13 cellular contexts compared by ENCODE assay signal in genomic region chr19:40512473-40513344, GRCh38. TPM values are rescaled to one million over a fixed set of nuclear protein-coding genes. Genes with fewer than 3 reads are reported as not detected.
DNase-seq lines count a peak whose midpoint lies in the region; TF ChIP-seq lines count a peak whose summit lies in the region.
"Had no signal": no experiment of that assay in that cellular context is flagged by ENCODE, and none has a peak within 500 bp of the region (broad histone marks: within the 10 kb centered on the region; RNA-seq: fewer than 3 reads in every experiment).

No MANE protein-coding gene starts in this region.

- POLR2A ChIA-PET in OCI-LY7 (lab: Charles Lee) = no interaction called here

- no TSS peak for BruUV-seq in OCI-LY7 (replicated peaks; lab: Mats Ljungman, UMichigan)

- H3K27ac ChIP-seq in esophagus muscularis mucosa (replicated peaks in 1 of 4) (no peak overlapping the region), osteoblast (ENCODE audit: low read depth, low read length) (no peak overlapping the region), OCI-LY7 (ENCODE audit: low read depth, low read length, poor library complexity, severe bottlenecking) (no peak overlapping the region)
- H3K27ac ChIP-seq: Peyer's patch, uterus had no signal

- WGBS in esophagus muscularis mucosa = 18% methylated on average over 9 of the region's 105 CpGs

- no peak overlapping the region for H2AFZ ChIP-seq in osteoblast (ENCODE audit: low read length)
- no peak overlapping the region for H2AFZ ChIP-seq in OCI-LY7 (ENCODE audit: low read length)

- peak overlapping the region; percentile 28 to 41 (median 34) for H3K4me3 ChIP-seq in esophagus muscularis mucosa
- no peak overlapping the region for H3K4me3 ChIP-seq in osteoblast (ENCODE audit: insufficient read depth, low read length)
- no peak overlapping the region for H3K4me3 ChIP-seq in OCI-LY7 (ENCODE audit: low read depth, low read length, poor library complexity, severe bottlenecking)
- H3K4me3 ChIP-seq: uterus had no signal

- H3K4me2 ChIP-seq in osteoblast (ENCODE audit: insufficient read depth, low read length) (no peak overlapping the region), OCI-LY7 (ENCODE audit: low read length) (no peak overlapping the region)

- DNase-seq in DMS79 (lab: John Stamatoyannopoulos, UW) = peak; percentile 9
- peak; percentile 38 for DNase-seq in NCI-H2171 treated with DMSO at 0.1 percent for 48 hours (lab: John Stamatoyannopoulos, UW)
- DNase-seq in esophagus muscularis mucosa (ENCODE audit: extremely low spot score) = no peak
- peak; percentile 91 for DNase-seq in osteoblast (ENCODE audit: insufficient read length, low spot score, missing footprints)
- no peak for DNase-seq in NCI-H748 (lab: John Stamatoyannopoulos, UW; ENCODE audit: unreplicated experiment)
- DNase-seq in amniotic stem cell (lab: John Stamatoyannopoulos, UW) = no peak
- no peak for DNase-seq in NK-92 treated with Interleukin-12 subunit alpha and Interleukin-12 subunit beta, amount 100 ng/mL, for 24 hours (lab: John Stamatoyannopoulos, UW)
- no peak for DNase-seq in OCI-LY7 (ENCODE audit: low spot score)
- DNase-seq: activated CD4-positive, alpha-beta T cell treated with anti-CD3 and anti-CD28 coated beads, Interleukin-2, amount 10 ng/mL, durations not matched to agents 7 days and 5 days; HFFc6; Peyer's patch; stimulated activated CD4-positive, alpha-beta T cell treated with anti-CD3 and anti-CD28 coated beads, Interleukin-2, amount 100 ng/mL, for 48 hours; uterus had no signal

- TF ChIP-seq POLR2A in esophagus muscularis mucosa (IDR thresholded peaks at IDR 0.05; ENCODE audit: low read depth) = no peak

- H3K4me1 ChIP-seq in esophagus muscularis mucosa (peaks cover 4 to 13% (median 12%) of the 10 kb centered on the region in 4 donors), osteoblast (ENCODE audit: insufficient read depth, low read length) (no peaks in the 10 kb centered on the region), OCI-LY7 (ENCODE audit: insufficient read depth, low read length, poor library complexity, severe bottlenecking) (no peaks in the 10 kb centered on the region)

- no peak for TF ChIP-seq EP300 in esophagus muscularis mucosa (IDR thresholded peaks at IDR 0.05)

- TF ChIP-seq CTCF in esophagus muscularis mucosa (IDR thresholded peaks at IDR 0.05) = no peak
- TF ChIP-seq CTCF in osteoblast (IDR thresholded peaks at IDR 0.05; ENCODE audit: extremely low read depth, low read depth, low read length) = no peak
- TF ChIP-seq CTCF in OCI-LY7 (conservative IDR thresholded peaks at IDR 0.05; ENCODE audit: low read length) = no peak

- intact Hi-C loops in esophagus muscularis mucosa (cut with DNase I) (no loop called here), OCI-LY7 (cut with micrococcal nuclease; ENCODE audit: unreplicated experiment) (no loop called here)

- peaks cover 0 to 17% (median 0%) of the 10 kb centered on the region in 4 donors for H3K36me3 ChIP-seq in esophagus muscularis mucosa
- H3K36me3 ChIP-seq in osteoblast (ENCODE audit: insufficient read depth, low read length) = no peaks in the 10 kb centered on the region
- no peaks in the 10 kb centered on the region for H3K36me3 ChIP-seq in OCI-LY7 (ENCODE audit: insufficient read depth, low read length)
- H3K36me3 ChIP-seq: Peyer's patch, uterus had no signal

- H3K79me2 ChIP-seq in osteoblast (ENCODE audit: insufficient read depth, low read length) (no peaks in the 10 kb centered on the region), OCI-LY7 (ENCODE audit: insufficient read depth, low read depth, low read length) (no peaks in the 10 kb centered on the region)

- no peaks in the 10 kb centered on the region for H3K9me3 ChIP-seq in esophagus muscularis mucosa
- H3K9me3 ChIP-seq in osteoblast (ENCODE audit: low read depth, low read length) = no peaks in the 10 kb centered on the region
- H3K9me3 ChIP-seq in OCI-LY7 (ENCODE audit: low read length) = no peaks in the 10 kb centered on the region
- H3K9me3 ChIP-seq: Peyer's patch, uterus had no signal

- H3K27me3 ChIP-seq in esophagus muscularis mucosa = peaks cover 0 to 41% (median 5%) of the 10 kb centered on the region in 4 donors
- H3K27me3 ChIP-seq in osteoblast (ENCODE audit: insufficient read depth, low read length) = peaks cover 23% of the 10 kb centered on the region
- H3K27me3 ChIP-seq: uterus had no signal

- H3K9me2 ChIP-seq in OCI-LY7 (ENCODE audit: insufficient read depth, low read length) = no peaks in the 10 kb centered on the region

- H4K20me1 ChIP-seq in osteoblast (ENCODE audit: insufficient read depth, low read length) (peaks cover 4% of the 10 kb centered on the region), OCI-LY7 (ENCODE audit: insufficient read depth, low read length) (no peaks in the 10 kb centered on the region)

- CTCF ChIA-PET in OCI-LY7 (lab: Charles Lee; ENCODE audit: unreplicated experiment) = interaction anchor here (0.5 kb wide), 1 partner anchor 147 kb away, joined by 6 read pairs; no protein-coding TSS in a partner anchor

RNA-seq across cellular contexts. Expression of gene SPTBN4, which starts 45.9 kb away (rescaled TPM):
- total RNA-seq in esophagus muscularis mucosa (1 to 10 TPM; 2.1 to 6.4 (median 5.8) TPM), osteoblast (0.72 and 1.2 TPM in 2 replicates), OCI-LY7 (2022) (3.3 and 4.1 TPM in 2 replicates)
- total RNA-seq in OCI-LY7 (2014; rRNA removed; shearing (Covaris generic)) = 2.2 and 6.3 TPM in 2 replicates

RNA-seq across cellular contexts. Expression of gene BLVRB, which starts 47.2 kb away (rescaled TPM):
- total RNA-seq in esophagus muscularis mucosa = 100 to 1,000 TPM; 159 to 223 (median 194) TPM
- total RNA-seq in osteoblast = 75.7 and 82.2 TPM in 2 replicates
- total RNA-seq in OCI-LY7 (2014; rRNA removed; shearing (Covaris generic)) = 46.0 and 48.5 TPM in 2 replicates
- total RNA-seq in OCI-LY7 (2022) = 40.3 and 45.0 TPM in 2 replicates

Comparison
In these comparisons a context has a peak if more than half of its experiments do, and no peak if none do; other contexts are left out.
1. DNase-seq: peak in DMS79 (single experiment), NCI-H2171 treated with DMSO at 0.1 percent for 48 hours (single experiment) and osteoblast (single experiment); none in esophagus muscularis mucosa (single experiment), NCI-H748 (single experiment), amniotic stem cell (single experiment), NK-92 treated with Interleukin-12 subunit alpha and Interleukin-12 subunit beta, amount 100 ng/mL, for 24 hours (single experiment) and OCI-LY7 (single experiment).
2. H3K4me3 ChIP-seq: peak in esophagus muscularis mucosa (4 of 4); none in osteoblast (single experiment) and OCI-LY7 (single experiment).